ENCODE assay signal across 11 cellular contexts in the genomic region with DNA sequence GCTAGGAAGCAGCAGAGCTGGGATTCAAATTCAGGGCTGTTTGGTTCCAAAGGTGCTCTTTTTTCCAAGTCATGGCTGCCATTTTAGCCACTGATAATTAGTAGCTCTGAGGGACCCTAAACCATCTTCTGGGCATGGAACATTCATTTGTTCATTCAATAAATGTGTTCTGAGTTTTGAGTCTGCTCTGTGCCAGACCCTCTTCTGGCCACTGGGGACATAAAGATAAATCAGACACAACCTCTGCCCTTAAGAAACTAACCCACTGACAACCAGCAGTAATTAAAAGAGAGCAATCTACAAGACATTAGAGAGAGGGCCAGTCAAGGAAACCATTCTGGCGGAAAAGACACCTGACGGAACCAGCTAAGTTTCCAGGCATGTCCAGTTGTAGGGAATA. TPM values are rescaled to one million over a fixed set of nuclear protein-coding genes. Genes with fewer than 3 reads are reported as not detected.
DNase-seq lines count a peak whose midpoint lies in the region; ATAC-seq and TF ChIP-seq lines count a peak whose summit lies in the region.
"Had no signal": no experiment of that assay in that cellular context is flagged by ENCODE, and none has a peak within 500 bp of the region (broad histone marks: within the 10 kb centered on the region; RNA-seq: fewer than 3 reads in every experiment).

No MANE protein-coding gene starts in this region.

- H3K4me3 ChIP-seq in right atrium auricular region (no peak overlapping the region), right cardiac atrium (ENCODE audit: low read length) (no peak overlapping the region), mucosa of rectum (ENCODE audit: low read length in 2 of 2) (peak overlapping the region in 1 of 2 donors; percentile 23), vagina (no peak overlapping the region), adrenal gland (no peak overlapping the region)

- H3K36me3 Mint-ChIP-seq in activated T-helper 17 cell treated with anti-CD3 and anti-CD28 coated beads, Interleukin-2, amount 50 U/mL, for 72 hours (ENCODE audit: low read depth): peaks cover 9% of the 10 kb centered on the region

- H3K27ac ChIP-seq in right atrium auricular region (peak overlapping the region; percentile 1 to 4), right cardiac atrium (ENCODE audit: low read length) (no peak overlapping the region), mucosa of rectum (ENCODE audit: low read depth in 2 of 2, low read length in 2 of 2) (peak overlapping the region; percentile 78 to 81), vagina (peak overlapping the region; percentile 84), adrenal gland (no peak overlapping the region)

- TF ChIP-seq POLR2A in vagina (IDR thresholded peaks at IDR 0.05) (no peak), adrenal gland (IDR thresholded peaks at IDR 0.05) (no peak)

- H3K4me1 Mint-ChIP-seq in activated T-helper 17 cell treated with anti-CD3 and anti-CD28 coated beads, Interleukin-2, amount 50 U/mL, for 72 hours: peaks cover 50% of the 10 kb centered on the region

- H3K4me1 ChIP-seq in right atrium auricular region: peaks cover 0 to 19% of the 10 kb centered on the region in 2 donors
- peaks cover 7% of the 10 kb centered on the region for H3K4me1 ChIP-seq in right cardiac atrium (ENCODE audit: control insufficient read depth, insufficient read depth, low read length)
- peaks cover 33 to 44% of the 10 kb centered on the region in 2 donors for H3K4me1 ChIP-seq in mucosa of rectum (ENCODE audit: control insufficient read depth in 2 of 2, insufficient read depth in 2 of 2, low read length in 2 of 2)
- peaks cover 25% of the 10 kb centered on the region for H3K4me1 ChIP-seq in vagina
- H3K4me1 ChIP-seq in adrenal gland (replicated peaks in 1 of 2): peaks cover 0 to 19% of the 10 kb centered on the region in 2 donors

- H3K9me3 ChIP-seq in right atrium auricular region (no peaks in the 10 kb centered on the region), right cardiac atrium (ENCODE audit: control insufficient read depth, low read length) (no peaks in the 10 kb centered on the region), mucosa of rectum (ENCODE audit: control insufficient read depth in 2 of 2, low read length in 2 of 2) (no peaks in the 10 kb centered on the region), vagina (no peaks in the 10 kb centered on the region), adrenal gland (replicated peaks in 1 of 3) (no peaks in the 10 kb centered on the region)

- intact Hi-C loops in right cardiac atrium (cut with DNase I): loop anchor here in 2 of 4 donors (5.0 to 10.0 kb wide), 4 partner anchors 86 to 271 kb away; partner anchors contain the start of gene BOD1 (in 1 of the 2)
- intact Hi-C loops in vagina (cut with DNase I): loop anchor here (5.0 kb wide), 1 partner anchor 36 kb away; no protein-coding TSS in a partner anchor
- intact Hi-C loops in adrenal gland (cut with DNase I): no loop called here

- peaks cover 12% of the 10 kb centered on the region for H3K9me3 Mint-ChIP-seq in activated T-helper 17 cell treated with anti-CD3 and anti-CD28 coated beads, Interleukin-2, amount 50 U/mL, for 72 hours

- H3K27me3 ChIP-seq in right atrium auricular region (no peaks in the 10 kb centered on the region), right cardiac atrium (ENCODE audit: control insufficient read depth, insufficient read depth) (no peaks in the 10 kb centered on the region), mucosa of rectum (ENCODE audit: control insufficient read depth in 2 of 2, insufficient read depth in 2 of 2, low read length in 2 of 2) (no peaks in the 10 kb centered on the region), vagina (no peaks in the 10 kb centered on the region), adrenal gland (no peaks in the 10 kb centered on the region)

- H3K9ac ChIP-seq in mucosa of rectum (ENCODE audit: low read depth in 1 of 2, low read length in 2 of 2): no peak overlapping the region

- DNase-seq in right atrium auricular region (ENCODE audit: low spot score): no peak
- DNase-seq in right cardiac atrium: no peak
- no peak for DNase-seq in vagina (ENCODE audit: extremely low spot score in 2 of 2)
- no peak for DNase-seq in cerebellar nuclear complex (lab: John Stamatoyannopoulos, UW)
- no peak for DNase-seq in adrenal gland
- DNase-seq: cortex of kidney; NK-92 treated with Interleukin-12 subunit alpha and Interleukin-12 subunit beta, amount 100 ng/mL, for 24 hours; SW 1271 had no signal

- no peaks in the 10 kb centered on the region for H3K36me3 ChIP-seq in right atrium auricular region
- no peaks in the 10 kb centered on the region for H3K36me3 ChIP-seq in mucosa of rectum (ENCODE audit: control insufficient read depth in 2 of 2, insufficient read depth in 2 of 2, low read length in 2 of 2)
- H3K36me3 ChIP-seq in vagina: no peaks in the 10 kb centered on the region
- no peaks in the 10 kb centered on the region for H3K36me3 ChIP-seq in adrenal gland (replicated peaks in 1 of 2)

- TF ChIP-seq CTCF in right atrium auricular region (IDR thresholded peaks at IDR 0.05) (no peak), vagina (IDR thresholded peaks at IDR 0.05) (no peak), adrenal gland (IDR thresholded peaks at IDR 0.05) (no peak)

- no peaks in the 10 kb centered on the region for H3K27me3 Mint-ChIP-seq in activated T-helper 17 cell treated with anti-CD3 and anti-CD28 coated beads, Interleukin-2, amount 50 U/mL, for 72 hours

- no peak for ATAC-seq in right cardiac atrium
- ATAC-seq in activated T-helper 17 cell treated with anti-CD3 and anti-CD28 coated beads, Interleukin-2, amount 50 U/mL, for 72 hours (replicated peaks): no peak
- no peak for ATAC-seq in HG02610 (IDR thresholded peaks at IDR 0.05; ENCODE audit: unreplicated experiment)

- peak overlapping the region; percentile 77 for H3K4me3 Mint-ChIP-seq in activated T-helper 17 cell treated with anti-CD3 and anti-CD28 coated beads, Interleukin-2, amount 50 U/mL, for 72 hours

- whole genome bisulfite sequencing in right cardiac atrium: 98% methylated on average over 2 of the region's 2 CpGs
- 99 to 100% (median 100%) methylated on average over 2 of the region's 2 CpGs for WGBS in adrenal gland, 4 donors

- peak overlapping the region; percentile 94 for H3K27ac Mint-ChIP-seq in activated T-helper 17 cell treated with anti-CD3 and anti-CD28 coated beads, Interleukin-2, amount 50 U/mL, for 72 hours

RNA-seq across cellular contexts. Expression of gene CPEB4, which starts 2.0 kb away (rescaled TPM):
- total RNA-seq in right atrium auricular region (100 to 1,000 TPM in 1 of 2 donors, 10 to 100 TPM in 1; 79.5 to 127 TPM), right cardiac atrium (100 to 1,000 TPM in 2 of 4 donors, 10 to 100 TPM in 2; 92.4 to 152 (median 98.8) TPM), vagina (31.9 TPM), adrenal gland (100 to 1,000 TPM; 107 to 381 (median 155) TPM)
- polyA plus RNA-seq in right cardiac atrium (23.9 TPM), adrenal gland (10 to 100 TPM; 34.4 to 60.2 (median 42.9) TPM)
- total RNA-seq in activated T-helper 17 cell treated with anti-CD3 and anti-CD28 coated beads, Interleukin-2, amount 50 U/mL, for 72 hours: 10 to 100 TPM; 13.3 to 15.6 TPM

Comparison
In these comparisons a context has a peak if more than half of its experiments do, and no peak if none do; other contexts are left out.
1. H3K27ac ChIP-seq: peak in right atrium auricular region (2 of 2), mucosa of rectum (2 of 2) and vagina (single experiment); none in right cardiac atrium (single experiment) and adrenal gland (0 of 5).